31 cellular contexts compared by ENCODE assay signal in genomic region chr2:11574176-11575046, GRCh38. TPM values are rescaled to one million over a fixed set of nuclear protein-coding genes. Genes with fewer than 3 reads are reported as not detected.
DNase-seq lines count a peak whose midpoint lies in the region; ATAC-seq, FAIRE-seq and TF ChIP-seq lines count a peak whose summit lies in the region.
"Had no signal": no experiment of that assay in that cellular context is flagged by ENCODE, and none has a peak within 500 bp of the region (broad histone marks: within the 10 kb centered on the region; RNA-seq: fewer than 3 reads in every experiment).

No MANE protein-coding gene starts in this region.

- TF ChIP-seq POLR2A in HepG2 (IDR thresholded peaks at IDR 0.05; ENCODE audit: insufficient read depth in 1 of 2, low read depth in 2 of 2, low read length in 2 of 2) (no peak), right lobe of liver (IDR thresholded peaks at IDR 0.05) (no peak), gastroesophageal sphincter (IDR thresholded peaks at IDR 0.05) (no peak), prostate gland (IDR thresholded peaks at IDR 0.05) (no peak)

- 95% methylated on average over 12 of the region's 12 CpGs for WGBS in HepG2 (ENCODE audit: low lambda C conversion rate)
- WGBS in right lobe of liver (ENCODE audit: insufficient coverage, low coverage, low lambda C conversion rate, missing lambda C conversion rate): 90% methylated on average over 10 of the region's 12 CpGs
- 25 to 60% methylated on average over 6 to 10 of the region's 12 CpGs for WGBS in gastroesophageal sphincter (ENCODE audit: low coverage in 1 of 2), 2 donors
- 74% methylated on average over 12 of the region's 12 CpGs for WGBS in prostate gland
- WGBS in aorta, 2 donors: 89% methylated on average over 12 of the region's 12 CpGs

- in situ Hi-C loops in HepG2 (cut with HindIII; ENCODE audit: extremely low pct_ligation_motif_present, low pct_unique_long_range_greater_than_20kb): no loop called here

- FAIRE-seq in HepG2 (lab: Jason Lieb, UNC): no peak
- FAIRE-seq: G401.6, islet of Langerhans, urothelium cell line had no signal

- DNase-seq in HepG2 (ENCODE audit: low spot score) (no peak), right lobe of liver (no peak), prostate gland (ENCODE audit: low spot score) (no peak), aorta (peak; percentile 32 to 45), NCI-H345 (lab: John Stamatoyannopoulos, UW) (no peak), CD1c-positive myeloid dendritic cell (ENCODE audit: extremely low spot score) (no peak)
- DNase-seq: activated CD4-positive, alpha-beta T cell treated with anti-CD3 and anti-CD28 coated beads, Interleukin-2, amount 50 U/mL, for 48 hours; activated naive CD4-positive, alpha-beta T cell treated with anti-CD3 and anti-CD28 coated beads, Interleukin-2, amount 50 U/mL, for 16 hours; amniotic stem cell; Calu3; CD4-positive, CD25-positive, alpha-beta regulatory T cell; DMS79; glutamatergic neuron; left ventricle myocardium superior; midbrain; naive thymus-derived CD4-positive, alpha-beta T cell; NCI-H1092; NCI-H1694 treated with DMSO at 0.1 percent for 48 hours; NCI-H526 treated with DMSO at 0.1 percent for 48 hours; PC-3; Right ventricle myocardium superior; stimulated activated naive CD4-positive, alpha-beta T cell treated with Interleukin-2 at 50 U/mL for 16 hours; T-helper 17 cell had no signal

- no peaks in the 10 kb centered on the region for H3K4me1 ChIP-seq in HepG2 (ENCODE audit: insufficient read depth, low read length)
- no peaks in the 10 kb centered on the region for H3K4me1 ChIP-seq in right lobe of liver
- peaks cover 0 to 24% (median 2%) of the 10 kb centered on the region in 3 donors for H3K4me1 ChIP-seq in gastroesophageal sphincter
- peaks cover 20% of the 10 kb centered on the region for H3K4me1 ChIP-seq in prostate gland (replicated peaks)
- no peaks in the 10 kb centered on the region for H3K4me1 ChIP-seq in aorta (ENCODE audit: control insufficient read depth in 1 of 2, insufficient read depth in 2 of 2, low read length in 2 of 2)

- no TSS peak for BruUV-seq in HepG2 (replicated peaks; lab: Mats Ljungman, UMichigan)

- no peak for TF ChIP-seq RAD21 in HepG2 (CRISPR knock-in tag; IDR thresholded peaks at IDR 0.05)

- no peak overlapping the region for H3K4me3 ChIP-seq in HepG2 (replicated peaks in 1 of 3; ENCODE audit: insufficient read depth in 1 of 3, low read depth in 2 of 3, low read length in 3 of 3)
- H3K4me3 ChIP-seq in right lobe of liver: no peak overlapping the region
- H3K4me3 ChIP-seq in gastroesophageal sphincter: no peak overlapping the region
- no peak overlapping the region for H3K4me3 ChIP-seq in prostate gland
- no peak overlapping the region for H3K4me3 ChIP-seq in aorta (ENCODE audit: low read length in 2 of 2)
- H3K4me3 ChIP-seq: skin epidermis, thoracic aorta had no signal

- no peak overlapping the region for H3K4me2 ChIP-seq in HepG2 (ENCODE audit: low read depth, low read length)

- no peaks in the 10 kb centered on the region for H3K9me3 ChIP-seq in HepG2 (ENCODE audit: low read length)
- no peaks in the 10 kb centered on the region for H3K9me3 ChIP-seq in right lobe of liver
- no peaks in the 10 kb centered on the region for H3K9me3 ChIP-seq in gastroesophageal sphincter
- H3K9me3 ChIP-seq in prostate gland: no peaks in the 10 kb centered on the region
- no peaks in the 10 kb centered on the region for H3K9me3 ChIP-seq in aorta (ENCODE audit: control insufficient read depth, low read length)
- H3K9me3 ChIP-seq: thoracic aorta had no signal

- intact Hi-C loops in HepG2 (cut with micrococcal nuclease; ENCODE audit: unreplicated experiment): no loop called here
- intact Hi-C loops in right lobe of liver (cut with DNase I): no loop called here
- intact Hi-C loops in prostate gland (cut with DNase I): loop anchor here (5.0 kb wide), 1 partner anchor 37 kb away; no protein-coding TSS in a partner anchor
- intact Hi-C loops in aorta (cut with DNase I): no loop called here

- no peaks in the 10 kb centered on the region for H4K20me1 ChIP-seq in HepG2 (ENCODE audit: insufficient read depth, low read length)

- H3K9ac ChIP-seq in HepG2 (ENCODE audit: insufficient read depth, low read depth, low read length): no peak overlapping the region

- CTCF ChIA-PET in HepG2 (lab: Yijun Ruan, JAX; ENCODE audit: low intra/inter-chr PET ratio, low total read pairs): no interaction called here

- H2AFZ ChIP-seq in HepG2 (ENCODE audit: low read length): no peak overlapping the region

- ATAC-seq in HepG2 (no peak), right lobe of liver (no peak), gastroesophageal sphincter (no peak), aorta (ENCODE audit: low FRiP score) (no peak), GM21390 (IDR thresholded peaks at IDR 0.05; ENCODE audit: unreplicated experiment) (no peak)
- ATAC-seq: activated CD4-positive, CD25-positive, alpha-beta regulatory T cell treated with anti-CD3 and anti-CD28 coated beads, Interleukin-2, amount 50 U/mL, for 24 hours; left ventricle myocardium superior; naive thymus-derived CD4-positive, alpha-beta T cell; PC-3; T-helper 17 cell had no signal

- H3K27me3 ChIP-seq in HepG2 (ENCODE audit: control insufficient read depth in 1 of 2, insufficient read depth in 2 of 2, low read length in 2 of 2) (no peaks in the 10 kb centered on the region), right lobe of liver (no peaks in the 10 kb centered on the region), gastroesophageal sphincter (no peaks in the 10 kb centered on the region), prostate gland (replicated peaks; ENCODE audit: insufficient read depth) (no peaks in the 10 kb centered on the region), aorta (ENCODE audit: control insufficient read depth in 1 of 2, insufficient read depth in 2 of 2, low read length in 1 of 2) (no peaks in the 10 kb centered on the region)

- H3K36me3 ChIP-seq in HepG2 (replicated peaks in 1 of 2; ENCODE audit: control insufficient read depth in 1 of 2, insufficient read depth in 2 of 2, low read length in 2 of 2): peaks cover 57 to 92% of the 10 kb centered on the region in 2 experiments
- no peaks in the 10 kb centered on the region for H3K36me3 ChIP-seq in right lobe of liver
- no peaks in the 10 kb centered on the region for H3K36me3 ChIP-seq in gastroesophageal sphincter
- peaks cover 0 to 2% of the 10 kb centered on the region in 2 donors for H3K36me3 ChIP-seq in prostate gland
- H3K36me3 ChIP-seq in aorta (ENCODE audit: control insufficient read depth in 1 of 2, insufficient read depth in 2 of 2, low read length in 1 of 2): no peaks in the 10 kb centered on the region
- H3K36me3 ChIP-seq: thoracic aorta had no signal

- TF ChIP-seq EP300 in HepG2 (IDR thresholded peaks at IDR 0.05; ENCODE audit: low read depth in 2 of 2, low read length in 2 of 2) (no peak), HepG2 (CRISPR knock-in tag; IDR thresholded peaks at IDR 0.05; ENCODE audit: borderline replicate concordance) (no peak), gastroesophageal sphincter (IDR thresholded peaks at IDR 0.05) (no peak)

- TF ChIP-seq CTCF in HepG2 (CRISPR knock-in tag; IDR thresholded peaks at IDR 0.05): no peak
- no peak for TF ChIP-seq CTCF in right lobe of liver (IDR thresholded peaks at IDR 0.05)
- no peak for TF ChIP-seq CTCF in gastroesophageal sphincter (IDR thresholded peaks at IDR 0.05)
- TF ChIP-seq CTCF in prostate gland (IDR thresholded peaks at IDR 0.05): no peak

- H3K79me2 ChIP-seq in HepG2 (ENCODE audit: insufficient read depth, low read length): no peaks in the 10 kb centered on the region

- POLR2A ChIA-PET in HepG2 (lab: Yijun Ruan, JAX): no interaction called here

- H3K27ac ChIP-seq in HepG2 (ENCODE audit: extremely low read length, insufficient read depth, low read length): no peak overlapping the region
- H3K27ac ChIP-seq in right lobe of liver: no peak overlapping the region
- H3K27ac ChIP-seq in gastroesophageal sphincter: peak overlapping the region in 3 of 4 donors; percentile 41 to 59 (median 52)
- H3K27ac ChIP-seq in prostate gland: peak overlapping the region; percentile 46 to 63
- H3K27ac ChIP-seq in aorta (ENCODE audit: low read depth in 1 of 2, low read length in 2 of 2): no peak overlapping the region
- H3K27ac ChIP-seq: skin epidermis, thoracic aorta had no signal

TF ChIP-seq in HepG2, 621 proteins besides CTCF, POLR2A, EP300 and RAD21:
- no peak for TF ChIP-seq NFIC (IDR thresholded peaks at IDR 0.05; ENCODE audit: low read length)
- TF ChIP-seq RBM22 (optimal IDR thresholded peaks at IDR 0.05; ENCODE audit: low read length): peak; percentile 90

RNA-seq across cellular contexts. Expression of gene GREB1, which starts 40.6 kb away (rescaled TPM):
- total RNA-seq in HepG2 (2016; rRNA removed; fragmentation: Illumina TruSeq; extraction: Trizol) (61.2 and 64.2 TPM in 2 replicates), right lobe of liver (10 to 100 TPM in 2 of 6 experiments, 1 to 10 TPM in 4; 1.6 to 19.5 (median 6.5) TPM), gastroesophageal sphincter (1 to 10 TPM; 3.1 to 8.8 (median 6.5) TPM), prostate gland (100 to 1,000 TPM; 224 to 392 TPM), aorta (1 to 10 TPM; 7.2 to 8.6 TPM)
- total RNA-seq in HepG2 (2016; cell fraction: cytosol; rRNA removed; fragmentation: Illumina TruSeq; extraction: Trizol; ENCODE audit: low read depth): 22.9 and 28.7 TPM in 2 replicates
- 62.9 and 63.8 TPM in 2 replicates for total RNA-seq in HepG2 (2016; cell fraction: insoluble cytoplasmic fraction; rRNA removed; fragmentation: Illumina TruSeq; extraction: Trizol)
- total RNA-seq in HepG2 (2016; cell fraction: membrane; rRNA removed; fragmentation: Illumina TruSeq; extraction: Trizol): 43.0 and 57.1 TPM in 2 replicates
- total RNA-seq in HepG2 (2016; cell fraction: nucleus; rRNA removed; fragmentation: Illumina TruSeq; extraction: Trizol): 118 and 132 TPM in 2 replicates
- polyA plus RNA-seq in HepG2 (2011; rRNA removed) (26.8 and 31.3 TPM in 2 replicates), aorta (under 1 TPM in 1 of 2 donors, not detected in 1; 0.13 TPM)
- 20.4 and 21.0 TPM in 2 replicates for polyA plus RNA-seq in HepG2 (2011; cell fraction: cytosol; rRNA removed)
- polyA plus RNA-seq in HepG2 (2011; cell fraction: nucleus; rRNA removed): 110 and 130 TPM in 2 replicates
- polyA plus RNA-seq in HepG2 (2012): 47.0 and 84.0 TPM in 2 replicates
- polyA plus RNA-seq in HepG2 (2016; cell fraction: cytosol; fragmentation: Illumina TruSeq; extraction: Trizol; ENCODE audit: low read depth): 10.7 and 14.3 TPM in 2 replicates
- 38.8 and 51.0 TPM in 2 replicates for polyA plus RNA-seq in HepG2 (2016; cell fraction: insoluble cytoplasmic fraction; fragmentation: Illumina TruSeq; extraction: Trizol; ENCODE audit: low read depth)
- polyA plus RNA-seq in HepG2 (2016; cell fraction: membrane; fragmentation: Illumina TruSeq; extraction: Trizol; ENCODE audit: low read depth): 17.8 and 18.3 TPM in 2 replicates
- polyA plus RNA-seq in HepG2 (2016; cell fraction: nucleus; fragmentation: Illumina TruSeq; extraction: Trizol; ENCODE audit: insufficient read depth, low read depth): 158 and 174 TPM in 2 replicates
- polyA minus RNA-seq in HepG2 (2011; rRNA and poly(A)+ RNA removed; ENCODE audit: low replicate concordance): 1.5 and 97.9 TPM in 2 replicates
- polyA minus RNA-seq in HepG2 (2011; cell fraction: cytosol; rRNA and poly(A)+ RNA removed): 60.3 and 64.2 TPM in 2 replicates
- polyA minus RNA-seq in HepG2 (2011; cell fraction: nucleus; rRNA and poly(A)+ RNA removed): 142 and 160 TPM in 2 replicates
- polyA plus RNA-seq: naive thymus-derived CD4-positive, alpha-beta T cell had no signal

Comparison
In these comparisons a context has a peak if more than half of its experiments do, and no peak if none do; other contexts are left out.
1. DNase-seq: peak in aorta (2 of 2); none in HepG2 (single experiment), right lobe of liver (0 of 3), prostate gland (single experiment), NCI-H345 (single experiment) and CD1c-positive myeloid dendritic cell (single experiment).
2. H3K27ac ChIP-seq: peak in gastroesophageal sphincter (3 of 4) and prostate gland (2 of 2); none in HepG2 (single experiment), right lobe of liver (0 of 3) and aorta (0 of 2).